ENCODE assay signal across 2 cellular contexts in the genomic region with DNA sequence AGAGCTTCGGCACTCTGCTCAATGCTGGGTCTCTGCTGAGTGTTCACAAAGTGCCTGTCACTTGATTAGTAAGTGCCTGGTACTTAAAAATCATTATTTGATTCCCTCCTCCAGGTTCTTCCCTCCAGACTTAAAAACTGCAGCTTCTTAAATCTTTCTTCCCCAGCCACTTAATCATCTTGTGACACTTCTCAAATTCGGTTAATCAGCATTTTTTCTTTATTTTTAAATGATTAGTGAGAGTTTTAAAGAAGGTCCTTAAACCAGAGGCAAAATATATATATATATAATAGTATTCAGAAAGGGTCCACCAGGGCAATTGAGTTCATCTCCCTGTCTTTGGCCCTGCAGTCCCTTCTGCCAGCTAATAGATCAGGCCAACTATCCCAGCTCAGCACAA.
TF ChIP-seq lines count a peak whose summit lies in the region.

No MANE protein-coding gene starts in this region.

TF ChIP-seq in HepG2, 621 proteins besides CTCF, POLR2A, EP300 and RAD21:
- TF ChIP-seq MAFF (IDR thresholded peaks at IDR 0.05; ENCODE audit: low read depth, low read length) (peak; percentile 41; the same call in 1 of the 2 replicates), MAFK (conservative IDR thresholded peaks at IDR 0.05 in 1 of 2, IDR thresholded peaks at IDR 0.05 in 1 of 2; ENCODE audit: low read length in 2 of 2) (peak; percentile 65 to 76), ZNF552 (CRISPR knock-in tag; IDR thresholded peaks at IDR 0.05; ENCODE audit: borderline replicate concordance) (no peak)
TF ChIP-seq in HepG2: peak in this region for 2.

TF ChIP-seq in H1, 55 proteins besides CTCF, POLR2A, EP300 and RAD21:
- TF ChIP-seq BRCA1 (IDR thresholded peaks at IDR 0.05; ENCODE audit: low read depth, low read length) = no peak
- TF ChIP-seq, protein P1, sequence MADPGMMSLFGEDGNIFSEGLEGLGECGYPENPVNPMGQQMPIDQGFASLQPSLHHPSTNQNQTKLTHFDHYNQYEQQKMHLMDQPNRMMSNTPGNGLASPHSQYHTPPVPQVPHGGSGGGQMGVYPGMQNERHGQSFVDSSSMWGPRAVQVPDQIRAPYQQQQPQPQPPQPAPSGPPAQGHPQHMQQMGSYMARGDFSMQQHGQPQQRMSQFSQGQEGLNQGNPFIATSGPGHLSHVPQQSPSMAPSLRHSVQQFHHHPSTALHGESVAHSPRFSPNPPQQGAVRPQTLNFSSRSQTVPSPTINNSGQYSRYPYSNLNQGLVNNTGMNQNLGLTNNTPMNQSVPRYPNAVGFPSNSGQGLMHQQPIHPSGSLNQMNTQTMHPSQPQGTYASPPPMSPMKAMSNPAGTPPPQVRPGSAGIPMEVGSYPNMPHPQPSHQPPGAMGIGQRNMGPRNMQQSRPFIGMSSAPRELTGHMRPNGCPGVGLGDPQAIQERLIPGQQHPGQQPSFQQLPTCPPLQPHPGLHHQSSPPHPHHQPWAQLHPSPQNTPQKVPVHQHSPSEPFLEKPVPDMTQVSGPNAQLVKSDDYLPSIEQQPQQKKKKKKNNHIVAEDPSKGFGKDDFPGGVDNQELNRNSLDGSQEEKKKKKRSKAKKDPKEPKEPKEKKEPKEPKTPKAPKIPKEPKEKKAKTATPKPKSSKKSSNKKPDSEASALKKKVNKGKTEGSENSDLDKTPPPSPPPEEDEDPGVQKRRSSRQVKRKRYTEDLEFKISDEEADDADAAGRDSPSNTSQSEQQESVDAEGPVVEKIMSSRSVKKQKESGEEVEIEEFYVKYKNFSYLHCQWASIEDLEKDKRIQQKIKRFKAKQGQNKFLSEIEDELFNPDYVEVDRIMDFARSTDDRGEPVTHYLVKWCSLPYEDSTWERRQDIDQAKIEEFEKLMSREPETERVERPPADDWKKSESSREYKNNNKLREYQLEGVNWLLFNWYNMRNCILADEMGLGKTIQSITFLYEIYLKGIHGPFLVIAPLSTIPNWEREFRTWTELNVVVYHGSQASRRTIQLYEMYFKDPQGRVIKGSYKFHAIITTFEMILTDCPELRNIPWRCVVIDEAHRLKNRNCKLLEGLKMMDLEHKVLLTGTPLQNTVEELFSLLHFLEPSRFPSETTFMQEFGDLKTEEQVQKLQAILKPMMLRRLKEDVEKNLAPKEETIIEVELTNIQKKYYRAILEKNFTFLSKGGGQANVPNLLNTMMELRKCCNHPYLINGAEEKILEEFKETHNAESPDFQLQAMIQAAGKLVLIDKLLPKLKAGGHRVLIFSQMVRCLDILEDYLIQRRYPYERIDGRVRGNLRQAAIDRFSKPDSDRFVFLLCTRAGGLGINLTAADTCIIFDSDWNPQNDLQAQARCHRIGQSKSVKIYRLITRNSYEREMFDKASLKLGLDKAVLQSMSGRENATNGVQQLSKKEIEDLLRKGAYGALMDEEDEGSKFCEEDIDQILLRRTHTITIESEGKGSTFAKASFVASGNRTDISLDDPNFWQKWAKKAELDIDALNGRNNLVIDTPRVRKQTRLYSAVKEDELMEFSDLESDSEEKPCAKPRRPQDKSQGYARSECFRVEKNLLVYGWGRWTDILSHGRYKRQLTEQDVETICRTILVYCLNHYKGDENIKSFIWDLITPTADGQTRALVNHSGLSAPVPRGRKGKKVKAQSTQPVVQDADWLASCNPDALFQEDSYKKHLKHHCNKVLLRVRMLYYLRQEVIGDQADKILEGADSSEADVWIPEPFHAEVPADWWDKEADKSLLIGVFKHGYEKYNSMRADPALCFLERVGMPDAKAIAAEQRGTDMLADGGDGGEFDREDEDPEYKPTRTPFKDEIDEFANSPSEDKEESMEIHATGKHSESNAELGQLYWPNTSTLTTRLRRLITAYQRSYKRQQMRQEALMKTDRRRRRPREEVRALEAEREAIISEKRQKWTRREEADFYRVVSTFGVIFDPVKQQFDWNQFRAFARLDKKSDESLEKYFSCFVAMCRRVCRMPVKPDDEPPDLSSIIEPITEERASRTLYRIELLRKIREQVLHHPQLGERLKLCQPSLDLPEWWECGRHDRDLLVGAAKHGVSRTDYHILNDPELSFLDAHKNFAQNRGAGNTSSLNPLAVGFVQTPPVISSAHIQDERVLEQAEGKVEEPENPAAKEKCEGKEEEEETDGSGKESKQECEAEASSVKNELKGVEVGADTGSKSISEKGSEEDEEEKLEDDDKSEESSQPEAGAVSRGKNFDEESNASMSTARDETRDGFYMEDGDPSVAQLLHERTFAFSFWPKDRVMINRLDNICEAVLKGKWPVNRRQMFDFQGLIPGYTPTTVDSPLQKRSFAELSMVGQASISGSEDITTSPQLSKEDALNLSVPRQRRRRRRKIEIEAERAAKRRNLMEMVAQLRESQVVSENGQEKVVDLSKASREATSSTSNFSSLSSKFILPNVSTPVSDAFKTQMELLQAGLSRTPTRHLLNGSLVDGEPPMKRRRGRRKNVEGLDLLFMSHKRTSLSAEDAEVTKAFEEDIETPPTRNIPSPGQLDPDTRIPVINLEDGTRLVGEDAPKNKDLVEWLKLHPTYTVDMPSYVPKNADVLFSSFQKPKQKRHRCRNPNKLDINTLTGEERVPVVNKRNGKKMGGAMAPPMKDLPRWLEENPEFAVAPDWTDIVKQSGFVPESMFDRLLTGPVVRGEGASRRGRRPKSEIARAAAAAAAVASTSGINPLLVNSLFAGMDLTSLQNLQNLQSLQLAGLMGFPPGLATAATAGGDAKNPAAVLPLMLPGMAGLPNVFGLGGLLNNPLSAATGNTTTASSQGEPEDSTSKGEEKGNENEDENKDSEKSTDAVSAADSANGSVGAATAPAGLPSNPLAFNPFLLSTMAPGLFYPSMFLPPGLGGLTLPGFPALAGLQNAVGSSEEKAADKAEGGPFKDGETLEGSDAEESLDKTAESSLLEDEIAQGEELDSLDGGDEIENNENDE (IDR thresholded peaks at IDR 0.05; ENCODE audit: insufficient replicate concordance, low read length) = no peak
- TF ChIP-seq TEAD4 (IDR thresholded peaks at IDR 0.05; ENCODE audit: low read depth, low read length) = no peak
- no peak for TF ChIP-seq SP4 (IDR thresholded peaks at IDR 0.05; ENCODE audit: low read length)
- no peak for TF ChIP-seq TAF7 (optimal IDR thresholded peaks at IDR 0.05; ENCODE audit: borderline replicate concordance, low read depth, low read length)
- no peak for TF ChIP-seq RBBP5 (IDR thresholded peaks at IDR 0.05; ENCODE audit: borderline replicate concordance, low read depth, low read length)
- TF ChIP-seq HDAC2 (IDR thresholded peaks at IDR 0.05; ENCODE audit: borderline replicate concordance in 1 of 2, low read depth in 2 of 2, low read length in 2 of 2) = no peak
- TF ChIP-seq SIRT6 (IDR thresholded peaks at IDR 0.05; ENCODE audit: low read length) = no peak
- no peak for TF ChIP-seq POU5F1 (IDR thresholded peaks at IDR 0.05; ENCODE audit: low read depth, low read length)
- no peak for TF ChIP-seq CBX8 (IDR thresholded peaks at IDR 0.05; ENCODE audit: borderline replicate concordance, low read depth, low read length)
- TF ChIP-seq CREB1 (IDR thresholded peaks at IDR 0.05) = no peak
- TF ChIP-seq YY1 (IDR thresholded peaks at IDR 0.05; ENCODE audit: low read depth, low read length) = no peak
- TF ChIP-seq SIX5 (IDR thresholded peaks at IDR 0.05; ENCODE audit: low read depth, low read length) = no peak
- TF ChIP-seq, protein P2, sequence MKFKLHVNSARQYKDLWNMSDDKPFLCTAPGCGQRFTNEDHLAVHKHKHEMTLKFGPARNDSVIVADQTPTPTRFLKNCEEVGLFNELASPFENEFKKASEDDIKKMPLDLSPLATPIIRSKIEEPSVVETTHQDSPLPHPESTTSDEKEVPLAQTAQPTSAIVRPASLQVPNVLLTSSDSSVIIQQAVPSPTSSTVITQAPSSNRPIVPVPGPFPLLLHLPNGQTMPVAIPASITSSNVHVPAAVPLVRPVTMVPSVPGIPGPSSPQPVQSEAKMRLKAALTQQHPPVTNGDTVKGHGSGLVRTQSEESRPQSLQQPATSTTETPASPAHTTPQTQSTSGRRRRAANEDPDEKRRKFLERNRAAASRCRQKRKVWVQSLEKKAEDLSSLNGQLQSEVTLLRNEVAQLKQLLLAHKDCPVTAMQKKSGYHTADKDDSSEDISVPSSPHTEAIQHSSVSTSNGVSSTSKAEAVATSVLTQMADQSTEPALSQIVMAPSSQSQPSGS (IDR thresholded peaks at IDR 0.05; ENCODE audit: low read length) = no peak
- no peak for TF ChIP-seq ASH2L (IDR thresholded peaks at IDR 0.05; ENCODE audit: low read length)
- TF ChIP-seq, protein P3, sequence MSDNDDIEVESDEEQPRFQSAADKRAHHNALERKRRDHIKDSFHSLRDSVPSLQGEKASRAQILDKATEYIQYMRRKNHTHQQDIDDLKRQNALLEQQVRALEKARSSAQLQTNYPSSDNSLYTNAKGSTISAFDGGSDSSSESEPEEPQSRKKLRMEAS (IDR thresholded peaks at IDR 0.05) = no peak
- no peak for TF ChIP-seq SIN3A (conservative IDR thresholded peaks at IDR 0.05 in 1 of 2, IDR thresholded peaks at IDR 0.05 in 1 of 2; ENCODE audit: low read depth in 1 of 2, low read length in 2 of 2)
- no peak for TF ChIP-seq NANOG (IDR thresholded peaks at IDR 0.05; ENCODE audit: insufficient read depth, low read depth, low read length, poor library complexity, severe bottlenecking)
- TF ChIP-seq ZNF274 (IDR thresholded peaks at IDR 0.05; ENCODE audit: borderline replicate concordance, extremely low read depth, low read length) = no peak
TF ChIP-seq in H1: peak in this region for 0.
